Comparison of ENCODE assay signal across 35 cellular contexts in genomic region chr15:73389971-73390544, GRCh38. TPM values are rescaled to one million over a fixed set of nuclear protein-coding genes. Genes with fewer than 3 reads are reported as not detected.
DNase-seq lines count a peak whose midpoint lies in the region; ATAC-seq and TF ChIP-seq lines count a peak whose summit lies in the region.
"Had no signal": no experiment of that assay in that cellular context is flagged by ENCODE, and none has a peak within 500 bp of the region (broad histone marks: within the 10 kb centered on the region; RNA-seq: fewer than 3 reads in every experiment).

No MANE protein-coding gene starts in this region.

- H2BK5ac ChIP-seq in mesenchymal stem cell (ENCODE audit: low read depth, low read length, poor library complexity, severe bottlenecking) = no peak overlapping the region

- no peak overlapping the region for H3K4me3 Mint-ChIP-seq in naive thymus-derived CD4-positive, alpha-beta T cell
- H3K4me3 Mint-ChIP-seq: activated CD8-positive, alpha-beta T cell treated with anti-CD3 and anti-CD28 coated beads, Interleukin-2, amount 10 ng/mL, durations not matched to agents 7 days and 5 days; activated naive CD4-positive, alpha-beta T cell treated with anti-CD3 and anti-CD28 coated beads, Interleukin-2, amount 10 ng/mL, durations not matched to agents 7 days and 5 days; effector memory CD8-positive, alpha-beta T cell; nephron; stimulated activated effector memory CD8-positive, alpha-beta T cell treated with anti-CD3 and anti-CD28 coated beads, Interleukin-12 subunit alpha, Interleukin-12 subunit beta, amount 100 ng/mL, for 72 hours; T-helper 2 cell treated with Interferon-gamma antibody and Interleukin-4, amounts not matched to agents 5 μg/mL and 100 μg/mL, for 36 hours; type B pancreatic cell had no signal

- H2BK15ac ChIP-seq in mesenchymal stem cell (ENCODE audit: low read depth, poor library complexity, severe bottlenecking) = no peak overlapping the region

- WGBS in right cardiac atrium = 60% methylated on average over 2 of the region's 2 CpGs
- WGBS in mesenchymal stem cell = 50% methylated on average over 2 of the region's 2 CpGs

- H3K9ac ChIP-seq in mesenchymal stem cell (ENCODE audit: low read length) = no peak overlapping the region

- no peak overlapping the region for H3K23ac ChIP-seq in mesenchymal stem cell (ENCODE audit: low read length in 2 of 2)

- H3K36me3 ChIP-seq in mesenchymal stem cell (ENCODE audit: control insufficient read depth in 1 of 2, insufficient read depth in 2 of 2, low read depth in 1 of 2, low read length in 2 of 2) = no peaks in the 10 kb centered on the region
- H3K36me3 ChIP-seq in naive thymus-derived CD4-positive, alpha-beta T cell (ENCODE audit: control insufficient read depth in 2 of 3, insufficient read depth in 3 of 3, low read length in 3 of 3) = no peaks in the 10 kb centered on the region
- H3K36me3 ChIP-seq: left ventricle myocardium inferior, WERI-Rb-1 had no signal

- CTCF ChIA-PET in naive thymus-derived CD4-positive, alpha-beta T cell (lab: Charles Lee) = no interaction called here

- H2BK12ac ChIP-seq in mesenchymal stem cell (ENCODE audit: low read length in 2 of 2) = no peak overlapping the region

- H3K4ac ChIP-seq in mesenchymal stem cell (ENCODE audit: low read depth in 1 of 2, low read length in 2 of 2) = no peak overlapping the region

- peaks cover 3% of the 10 kb centered on the region for H3K4me1 ChIP-seq in right cardiac atrium (ENCODE audit: control insufficient read depth, insufficient read depth, low read length)
- peaks cover 9% of the 10 kb centered on the region for H3K4me1 ChIP-seq in mesenchymal stem cell (ENCODE audit: control insufficient read depth, insufficient read depth, low read depth, low read length)
- no peaks in the 10 kb centered on the region for H3K4me1 ChIP-seq in naive thymus-derived CD4-positive, alpha-beta T cell (ENCODE audit: control insufficient read depth in 2 of 2, insufficient read depth in 2 of 2, low read length in 2 of 2)
- H3K4me1 ChIP-seq: psoas muscle had no signal

- H3K27ac Mint-ChIP-seq in naive thymus-derived CD4-positive, alpha-beta T cell = no peak overlapping the region
- H3K27ac Mint-ChIP-seq: activated CD8-positive, alpha-beta T cell treated with anti-CD3 and anti-CD28 coated beads, Interleukin-2, amount 10 ng/mL, durations not matched to agents 7 days and 5 days; activated naive CD4-positive, alpha-beta T cell treated with anti-CD3 and anti-CD28 coated beads, Interleukin-2, amount 10 ng/mL, durations not matched to agents 7 days and 5 days; effector memory CD8-positive, alpha-beta T cell; nephron; stimulated activated effector memory CD8-positive, alpha-beta T cell treated with anti-CD3 and anti-CD28 coated beads, Interleukin-12 subunit alpha, Interleukin-12 subunit beta, amount 100 ng/mL, for 72 hours; T-helper 2 cell treated with Interferon-gamma antibody and Interleukin-4, amounts not matched to agents 5 μg/mL and 100 μg/mL, for 36 hours; type B pancreatic cell had no signal

- H3K27ac ChIP-seq in right cardiac atrium (ENCODE audit: low read length) = peak overlapping the region; percentile 62
- H3K27ac ChIP-seq in mesenchymal stem cell (ENCODE audit: low read length, poor library complexity, severe bottlenecking) = no peak overlapping the region
- H3K27ac ChIP-seq in naive thymus-derived CD4-positive, alpha-beta T cell (ENCODE audit: low read depth, low read length) = no peak overlapping the region
- H3K27ac ChIP-seq: psoas muscle, WERI-Rb-1 had no signal

- no peaks in the 10 kb centered on the region for H3K36me3 Mint-ChIP-seq in naive thymus-derived CD4-positive, alpha-beta T cell
- H3K36me3 Mint-ChIP-seq: activated naive CD4-positive, alpha-beta T cell treated with anti-CD3 and anti-CD28 coated beads, Interleukin-2, amount 10 ng/mL, durations not matched to agents 7 days and 5 days; stimulated activated effector memory CD8-positive, alpha-beta T cell treated with anti-CD3 and anti-CD28 coated beads, Interleukin-12 subunit alpha, Interleukin-12 subunit beta, amount 100 ng/mL, for 72 hours; type B pancreatic cell had no signal

- no peak overlapping the region for H4K91ac ChIP-seq in mesenchymal stem cell (ENCODE audit: low read length)

- no peak overlapping the region for H2AFZ ChIP-seq in mesenchymal stem cell (ENCODE audit: low read depth, low read length)

- peaks cover 2 to 40% (median 27%) of the 10 kb centered on the region in 5 donors for H3K27me3 Mint-ChIP-seq in naive thymus-derived CD4-positive, alpha-beta T cell

- H4K8ac ChIP-seq in mesenchymal stem cell (ENCODE audit: low read length) = no peak overlapping the region

- H3K9me3 ChIP-seq in right cardiac atrium (ENCODE audit: control insufficient read depth, low read length) (no peaks in the 10 kb centered on the region), mesenchymal stem cell (ENCODE audit: control insufficient read depth, low read length) (no peaks in the 10 kb centered on the region)
- no peaks in the 10 kb centered on the region for H3K9me3 ChIP-seq in naive thymus-derived CD4-positive, alpha-beta T cell (ENCODE audit: control insufficient read depth in 2 of 3, low read length in 3 of 3)
- H3K9me3 ChIP-seq: left ventricle myocardium inferior, mucosa of descending colon, psoas muscle had no signal

- H2BK120ac ChIP-seq in mesenchymal stem cell (ENCODE audit: low read depth, low read length) = no peak overlapping the region

- ATAC-seq in right cardiac atrium = no peak
- no peak for ATAC-seq in Right ventricle myocardium inferior
- ATAC-seq in GM21619 (IDR thresholded peaks at IDR 0.05; ENCODE audit: unreplicated experiment) = no peak
- no peak for ATAC-seq in naive thymus-derived CD4-positive, alpha-beta T cell
- ATAC-seq: activated CD8-positive, alpha-beta T cell treated with anti-CD3 and anti-CD28 coated beads, Interleukin-2, amount 10 ng/mL, durations not matched to agents 7 days and 5 days; effector memory CD8-positive, alpha-beta T cell; mucosa of descending colon; psoas muscle; stimulated activated effector memory CD8-positive, alpha-beta T cell treated with anti-CD3 and anti-CD28 coated beads, Interleukin-12 subunit alpha, Interleukin-12 subunit beta, amount 100 ng/mL, for 72 hours had no signal

- no peaks in the 10 kb centered on the region for H3K79me1 ChIP-seq in mesenchymal stem cell (replicated peaks; ENCODE audit: low read length, poor library complexity, severe bottlenecking)

- POLR2A ChIA-PET in naive thymus-derived CD4-positive, alpha-beta T cell (lab: Charles Lee) = no interaction called here

- peaks cover 0 to 4% (median 0%) of the 10 kb centered on the region in 7 donors for H3K4me1 Mint-ChIP-seq in naive thymus-derived CD4-positive, alpha-beta T cell
- H3K4me1 Mint-ChIP-seq: activated naive CD4-positive, alpha-beta T cell treated with anti-CD3 and anti-CD28 coated beads, Interleukin-2, amount 10 ng/mL, durations not matched to agents 7 days and 5 days; stimulated activated effector memory CD8-positive, alpha-beta T cell treated with anti-CD3 and anti-CD28 coated beads, Interleukin-12 subunit alpha, Interleukin-12 subunit beta, amount 100 ng/mL, for 72 hours had no signal

- no peak for TF ChIP-seq CTCF in choroid plexus epithelial cell (conservative IDR thresholded peaks at IDR 0.05; ENCODE audit: low read depth, low read length)

- H3K4me3 ChIP-seq in right cardiac atrium (ENCODE audit: low read length) (no peak overlapping the region), choroid plexus epithelial cell (ENCODE audit: low read depth, low read length) (no peak overlapping the region), mesenchymal stem cell (ENCODE audit: insufficient read depth in 1 of 2, low read depth in 1 of 2, low read length in 2 of 2) (no peak overlapping the region)
- H3K4me3 ChIP-seq in naive thymus-derived CD4-positive, alpha-beta T cell (ENCODE audit: low read length) = no peak overlapping the region
- H3K4me3 ChIP-seq: left ventricle myocardium inferior, mucosa of descending colon, psoas muscle had no signal

- H3K14ac ChIP-seq in mesenchymal stem cell (ENCODE audit: low read length in 2 of 2) = no peak overlapping the region

- H2AK5ac ChIP-seq in mesenchymal stem cell (ENCODE audit: low read length, severe bottlenecking) = no peak overlapping the region

- no peak overlapping the region for H3K4me2 ChIP-seq in mesenchymal stem cell (ENCODE audit: low read length, poor library complexity, severe bottlenecking)

- no peak overlapping the region for H3K18ac ChIP-seq in mesenchymal stem cell (ENCODE audit: low read depth in 1 of 2, low read length in 2 of 2)

- H3K9me3 Mint-ChIP-seq in naive thymus-derived CD4-positive, alpha-beta T cell = peaks cover 0 to 3% (median 0%) of the 10 kb centered on the region in 11 donors
- H3K9me3 Mint-ChIP-seq: activated naive CD4-positive, alpha-beta T cell treated with anti-CD3 and anti-CD28 coated beads, Interleukin-2, amount 10 ng/mL, durations not matched to agents 7 days and 5 days; effector memory CD8-positive, alpha-beta T cell; nephron; stimulated activated effector memory CD8-positive, alpha-beta T cell treated with anti-CD3 and anti-CD28 coated beads, Interleukin-12 subunit alpha, Interleukin-12 subunit beta, amount 100 ng/mL, for 72 hours; T-helper 2 cell treated with Interferon-gamma antibody and Interleukin-4, amounts not matched to agents 5 μg/mL and 100 μg/mL, for 36 hours had no signal

- intact Hi-C loops in right cardiac atrium (cut with DNase I) (no loop called here), Right ventricle myocardium inferior (cut with DNase I) (loop anchor here (5.0 kb wide), 1 partner anchor 127 kb away; no protein-coding TSS in a partner anchor)
- intact Hi-C loops in naive thymus-derived CD4-positive, alpha-beta T cell (cut with micrococcal nuclease) = no loop called here

- no peak for DNase-seq in right cardiac atrium
- no peak for DNase-seq in Right ventricle myocardium inferior (ENCODE audit: missing footprints)
- DNase-seq in choroid plexus epithelial cell (ENCODE audit: low read depth) = peak; percentile 18
- peak; percentile 20 for DNase-seq in mesenchymal stem cell
- no peak for DNase-seq in naive thymus-derived CD4-positive, alpha-beta T cell
- no peak for DNase-seq in globus pallidus (ENCODE audit: low spot score)
- DNase-seq in T-helper 2 cell = no peak
- DNase-seq: activated CD4-positive, alpha-beta T cell treated with anti-CD3 and anti-CD28 coated beads for 4 hours; activated CD8-positive, alpha-beta T cell treated with anti-CD3 and anti-CD28 coated beads, Interleukin-2, amount 10 ng/mL, durations not matched to agents 7 days and 5 days; activated naive CD4-positive, alpha-beta T cell treated with anti-CD3 and anti-CD28 coated beads, Interleukin-2, amount 10 ng/mL, durations not matched to agents 7 days and 5 days; amniotic stem cell; effector memory CD8-positive, alpha-beta T cell; erythroblast; GOT3; head of caudate nucleus; Karpas-422; left ventricle myocardium inferior; mucosa of descending colon; NCI-H1417 treated with DMSO at 0.1 percent for 48 hours; NCI-H2081 treated with DMSO at 0.1 percent for 48 hours; NCI-H345; NCI-H69; psoas muscle; SHP77; WERI-Rb-1 had no signal

- H3K27me3 ChIP-seq in right cardiac atrium (ENCODE audit: control insufficient read depth, insufficient read depth) (no peaks in the 10 kb centered on the region), mesenchymal stem cell (ENCODE audit: control insufficient read depth in 1 of 2, insufficient read depth in 1 of 2, low read length in 2 of 2) (peaks cover 42 to 50% of the 10 kb centered on the region in 2 experiments)
- no peaks in the 10 kb centered on the region for H3K27me3 ChIP-seq in naive thymus-derived CD4-positive, alpha-beta T cell (ENCODE audit: control insufficient read depth in 2 of 2, insufficient read depth in 2 of 2, low read length in 2 of 2)

RNA-seq across cellular contexts. Expression of gene HCN4, which starts 21.3 kb away (rescaled TPM):
- 10 to 100 TPM; 37.1 to 61.7 (median 48.7) TPM for total RNA-seq in right cardiac atrium
- polyA plus RNA-seq in right cardiac atrium = 25.7 TPM
- total RNA-seq in Right ventricle myocardium inferior = 21.4 TPM
- polyA plus RNA-seq in mesenchymal stem cell (2013, experiment 1 of 2) = not detected
- under 0.01 TPM for polyA plus RNA-seq in mesenchymal stem cell (2013, experiment 2 of 2)
- under 1 TPM in 1 of 5 experiments, not detected in 4; 0.02 TPM for total RNA-seq in naive thymus-derived CD4-positive, alpha-beta T cell
- polyA plus RNA-seq in naive thymus-derived CD4-positive, alpha-beta T cell = not detected
- total RNA-seq: activated CD8-positive, alpha-beta T cell treated with anti-CD3 and anti-CD28 coated beads, Interleukin-2, amount 10 ng/mL, durations not matched to agents 7 days and 5 days; fibroblast of villous mesenchyme; omental fat pad; psoas muscle had no signal
- polyA plus RNA-seq: keratinocyte, psoas muscle had no signal

RNA-seq across cellular contexts. Expression of gene REC114, which starts 52.9 kb away (rescaled TPM):
- total RNA-seq in right cardiac atrium = 10 to 100 TPM in 1 of 4 donors, 1 to 10 TPM in 3; 3.4 to 12.1 (median 6.1) TPM
- 2.6 TPM for polyA plus RNA-seq in right cardiac atrium
- 0.60 TPM for total RNA-seq in Right ventricle myocardium inferior
- polyA plus RNA-seq in mesenchymal stem cell (2013, experiment 1 of 2) = not detected
- polyA plus RNA-seq in mesenchymal stem cell (2013, experiment 2 of 2) = not detected
- not detected for total RNA-seq in naive thymus-derived CD4-positive, alpha-beta T cell
- polyA plus RNA-seq in naive thymus-derived CD4-positive, alpha-beta T cell = not detected
- total RNA-seq: A172; activated CD8-positive, alpha-beta T cell treated with anti-CD3 and anti-CD28 coated beads, Interleukin-2, amount 10 ng/mL, durations not matched to agents 7 days and 5 days; fibroblast of villous mesenchyme; mucosa of descending colon; omental fat pad; psoas muscle; subcutaneous adipose tissue had no signal
- polyA plus RNA-seq: keratinocyte, psoas muscle had no signal

Comparison
In these comparisons a context has a peak if more than half of its experiments do, and no peak if none do; other contexts are left out.
1. DNase-seq: peak in choroid plexus epithelial cell (single experiment) and mesenchymal stem cell (single experiment); none in right cardiac atrium (0 of 3), Right ventricle myocardium inferior (single experiment), naive thymus-derived CD4-positive, alpha-beta T cell (0 of 9), globus pallidus (single experiment) and T-helper 2 cell (0 of 5).
2. RNA of gene HCN4, which starts 21.3 kb away (total RNA-seq): 37.1 to 61.7 TPM in right cardiac atrium and 21.4 TPM in Right ventricle myocardium inferior (single experiment); 0.02 TPM in naive thymus-derived CD4-positive, alpha-beta T cell; every median in the first group is over 10 times any median in the second.